In the genomic region with DNA sequence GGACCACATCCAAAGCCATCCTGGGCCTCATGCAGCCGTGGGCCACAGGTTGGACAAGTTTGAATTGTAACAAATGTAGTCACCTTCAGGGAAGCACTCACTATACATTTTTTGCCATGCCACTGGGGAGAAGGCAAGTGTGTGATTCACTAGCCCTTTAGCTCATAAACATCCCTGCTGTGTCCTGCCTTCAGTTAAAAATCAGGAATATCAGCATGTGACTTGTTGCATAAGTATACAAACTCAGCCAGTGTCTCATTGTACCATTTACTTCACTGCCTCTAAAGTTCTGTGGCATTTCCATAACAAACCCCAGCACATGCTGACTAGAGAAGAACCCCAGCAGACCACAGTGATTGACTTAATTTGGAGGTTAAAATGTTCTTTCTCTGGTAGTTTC, we compare ENCODE assay signal across 13 cellular contexts.
A peak's percentile ranks its signal among the peaks of the same experiment; 100 is the strongest.
DNase-seq lines count a peak whose midpoint lies in the region; FAIRE-seq and TF ChIP-seq lines count a peak whose summit lies in the region.
"Had no signal": no experiment of that assay in that cellular context is flagged by ENCODE, and none has a peak within 500 bp of the region (broad histone marks: within the 10 kb centered on the region; RNA-seq: fewer than 3 reads in every experiment).

No MANE protein-coding gene starts in this region.

- no peaks in the 10 kb centered on the region for H3K9me3 ChIP-seq in iPS-20b (ENCODE audit: insufficient read depth, low read depth, low read length)
- no peaks in the 10 kb centered on the region for H3K9me3 ChIP-seq in vagina
- H3K9me3 ChIP-seq in CD4-positive, alpha-beta memory T cell (ENCODE audit: control insufficient read depth in 1 of 2, low read length in 2 of 2), result no peaks in the 10 kb centered on the region
- H3K9me3 ChIP-seq: body of pancreas, Peyer's patch had no signal

- CTCF ChIA-PET in CD4-positive, alpha-beta memory T cell (lab: Charles Lee; ENCODE audit: partially characterized antibody), result interaction anchor here (0.6 kb wide), 1 partner anchor 1604 kb away, joined by 3 read pairs; no protein-coding TSS in a partner anchor

- H3K36me3 ChIP-seq in bronchial epithelial cell (ENCODE audit: control insufficient read depth, insufficient read depth, low read length) (no peaks in the 10 kb centered on the region), iPS-20b (ENCODE audit: insufficient read depth, low read depth, low read length) (no peaks in the 10 kb centered on the region), vagina (no peaks in the 10 kb centered on the region)
- no peaks in the 10 kb centered on the region for H3K36me3 ChIP-seq in CD4-positive, alpha-beta memory T cell (ENCODE audit: insufficient read depth, low read length)
- H3K36me3 ChIP-seq: Peyer's patch had no signal

- POLR2A ChIA-PET in CD4-positive, alpha-beta memory T cell (lab: Charles Lee; ENCODE audit: partially characterized antibody), result no interaction called here

- FAIRE-seq in bronchial epithelial cell (lab: Jason Lieb, UNC) (no peak), GM19239 (lab: Jason Lieb, UNC) (no peak)

- DNase-seq in DMS53 (lab: John Stamatoyannopoulos, UW) (peak; percentile 56), DMS53 treated with DMSO at 0.1 percent for 48 hours (lab: John Stamatoyannopoulos, UW; ENCODE audit: unreplicated experiment) (no peak), bronchial epithelial cell (ENCODE audit: low read depth) (peak; percentile 75), vagina (ENCODE audit: extremely low spot score in 2 of 2) (no peak), GM19239 (ENCODE audit: insufficient read length, low spot score) (no peak), DMS 273 (lab: John Stamatoyannopoulos, UW; ENCODE audit: unreplicated experiment) (no peak)
- DNase-seq in CD4-positive, alpha-beta memory T cell, result no peak
- DNase-seq: body of pancreas, DMS79, NCI-H2227 treated with DMSO at 0.1 percent for 48 hours, Peyer's patch had no signal

- no peak overlapping the region for H3K4me3 Mint-ChIP-seq in CD4-positive, alpha-beta memory T cell

- no peaks in the 10 kb centered on the region for H3K27me3 Mint-ChIP-seq in CD4-positive, alpha-beta memory T cell

- no peak overlapping the region for H3K9ac ChIP-seq in iPS-20b (ENCODE audit: low read depth, low read length)

- H3K27ac ChIP-seq in iPS-20b (ENCODE audit: low read length), result no peak overlapping the region
- H3K27ac ChIP-seq in vagina, result peak overlapping the region; percentile 23
- no peak overlapping the region for H3K27ac ChIP-seq in CD4-positive, alpha-beta memory T cell (ENCODE audit: low read depth, low read length)
- H3K27ac ChIP-seq: 22Rv1, Peyer's patch had no signal

- peaks cover 25% of the 10 kb centered on the region; the same call in 1 of the 2 replicates for H3K4me1 ChIP-seq in iPS-20b (ENCODE audit: insufficient read depth, low read length)
- peaks cover 6% of the 10 kb centered on the region for H3K4me1 ChIP-seq in vagina
- H3K4me1 ChIP-seq in CD4-positive, alpha-beta memory T cell (ENCODE audit: insufficient read depth, low read length), result peaks cover 8% of the 10 kb centered on the region
- H3K4me1 ChIP-seq: Peyer's patch had no signal

- peaks cover 7 to 10% (median 9%) of the 10 kb centered on the region in 4 donors for H3K4me1 Mint-ChIP-seq in CD4-positive, alpha-beta memory T cell

- H3K36me3 Mint-ChIP-seq in CD4-positive, alpha-beta memory T cell, result no peaks in the 10 kb centered on the region

- TF ChIP-seq CTCF in bronchial epithelial cell (IDR thresholded peaks at IDR 0.05; ENCODE audit: insufficient read depth, low read length, severe bottlenecking) (no peak), vagina (IDR thresholded peaks at IDR 0.05) (no peak)

- H3K9me3 Mint-ChIP-seq in CD4-positive, alpha-beta memory T cell, result peaks cover 0 to 2% (median 0%) of the 10 kb centered on the region in 8 donors

- H3K27me3 ChIP-seq in bronchial epithelial cell (ENCODE audit: control insufficient read depth, insufficient read depth, low read length) (no peaks in the 10 kb centered on the region), iPS-20b (ENCODE audit: insufficient read depth, low read length) (peaks cover 21% of the 10 kb centered on the region; the same call in 1 of the 2 replicates), vagina (no peaks in the 10 kb centered on the region)
- no peaks in the 10 kb centered on the region for H3K27me3 ChIP-seq in CD4-positive, alpha-beta memory T cell (ENCODE audit: insufficient read depth, low read length)
- H3K27me3 ChIP-seq: body of pancreas, Peyer's patch had no signal

- H3K27ac Mint-ChIP-seq in CD4-positive, alpha-beta memory T cell, result no peak overlapping the region

- H3K4me3 ChIP-seq in bronchial epithelial cell (ENCODE audit: low read depth, low read length), result no peak overlapping the region
- peak overlapping the region; percentile 11; the same call in 1 of the 2 replicates for H3K4me3 ChIP-seq in iPS-20b (ENCODE audit: low read length)
- H3K4me3 ChIP-seq in vagina, result no peak overlapping the region
- no peak overlapping the region for H3K4me3 ChIP-seq in CD4-positive, alpha-beta memory T cell (ENCODE audit: low read length in 2 of 2)
- H3K4me3 ChIP-seq: body of pancreas, Peyer's patch had no signal

- no peak for TF ChIP-seq POLR2A in vagina (IDR thresholded peaks at IDR 0.05)

- intact Hi-C loops in vagina (cut with DNase I), result no loop called here
- intact Hi-C loops in CD4-positive, alpha-beta memory T cell (cut with micrococcal nuclease), result no loop called here

Comparison
In these comparisons a context has a peak if more than half of its experiments do, and no peak if none do; other contexts are left out.
1. DNase-seq: peak in DMS53 (single experiment) and bronchial epithelial cell (single experiment); none in DMS53 treated with DMSO at 0.1 percent for 48 hours (single experiment), vagina (0 of 2), CD4-positive, alpha-beta memory T cell (0 of 5), GM19239 (single experiment) and DMS 273 (single experiment).